10 cellular contexts compared by ENCODE assay signal in the genomic region with DNA sequence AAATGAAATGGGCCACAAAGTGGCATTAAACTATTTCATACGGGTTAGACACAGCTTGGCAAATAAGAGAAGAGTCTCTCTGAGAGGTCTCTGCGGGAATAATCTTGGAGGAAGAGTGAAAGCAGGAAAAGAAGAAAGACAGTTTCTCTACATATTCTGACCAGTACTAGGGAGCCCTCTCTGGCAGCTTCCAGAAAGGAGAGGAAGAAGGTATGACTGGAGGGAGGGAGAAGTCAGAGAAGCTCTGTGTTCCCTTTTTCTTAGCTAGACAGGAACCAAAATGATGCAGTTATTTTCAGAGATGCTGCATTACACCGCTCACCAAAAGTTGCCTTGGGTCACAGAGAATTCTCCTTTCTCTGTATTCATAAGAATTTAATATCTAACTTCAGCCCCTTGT.
DNase-seq lines count a peak whose midpoint lies in the region; ATAC-seq and TF ChIP-seq lines count a peak whose summit lies in the region.
"Had no signal": no experiment of that assay in that cellular context is flagged by ENCODE, and none has a peak within 500 bp of the region (broad histone marks: within the 10 kb centered on the region; RNA-seq: fewer than 3 reads in every experiment).

No MANE protein-coding gene starts in this region.

- H3K27me3 Mint-ChIP-seq in GM23338 (ENCODE audit: insufficient read depth, low read depth, poor library complexity) = no peaks in the 10 kb centered on the region
- H3K27me3 Mint-ChIP-seq in WTC11 (ENCODE audit: low read depth) = no peaks in the 10 kb centered on the region; the same call in 1 of the 2 replicates
- no peaks in the 10 kb centered on the region for H3K27me3 Mint-ChIP-seq in CD8-positive, alpha-beta T cell (ENCODE audit: low read depth)

- 0 out of 2 replicates have a peak, but pooled peaks cover 9% of the 10 kb centered on the region for H3K9me2 ChIP-seq in GM23338 (ENCODE audit: insufficient read depth)

- no peaks in the 10 kb centered on the region for H3K36me3 ChIP-seq in GM23338 (ENCODE audit: insufficient read depth)
- H3K36me3 ChIP-seq in CD8-positive, alpha-beta T cell (ENCODE audit: insufficient read depth, low read length) = no peaks in the 10 kb centered on the region

- H3K4me2 ChIP-seq in GM23338 = no peak overlapping the region
- H3K4me2 ChIP-seq: A549 had no signal

- H3K9me3 ChIP-seq in CD8-positive, alpha-beta T cell (ENCODE audit: low read length) = no peaks in the 10 kb centered on the region
- H3K9me3 ChIP-seq: A549 had no signal

- no peaks in the 10 kb centered on the region for H3K27me3 ChIP-seq in GM23338 (ENCODE audit: insufficient read depth)
- no peaks in the 10 kb centered on the region for H3K27me3 ChIP-seq in CD8-positive, alpha-beta T cell (ENCODE audit: insufficient read depth, low read length)

- H2AFZ ChIP-seq in GM23338 = 0 out of 2 replicates have a peak overlapping the region, but pooled peaks have one; percentile 57

- H3K36me3 Mint-ChIP-seq in GM23338 (ENCODE audit: low read depth) (no peaks in the 10 kb centered on the region), WTC11 (no peaks in the 10 kb centered on the region)
- H3K36me3 Mint-ChIP-seq in CD8-positive, alpha-beta T cell = no peaks in the 10 kb centered on the region

- H3K4me3 ChIP-seq in GM23338 = no peak overlapping the region
- no peak overlapping the region for H3K4me3 ChIP-seq in CD8-positive, alpha-beta T cell (ENCODE audit: low read depth, low read length)
- H3K4me3 ChIP-seq: A549 had no signal

- intact Hi-C loops in CD8-positive, alpha-beta T cell (cut with DNase I, micrococcal nuclease) = no loop called here

- peak; percentile 60 for ATAC-seq in GM23338
- peak; percentile 72 for ATAC-seq in WTC11
- no peak for ATAC-seq in CD8-positive, alpha-beta T cell
- ATAC-seq in HG03159 (IDR thresholded peaks at IDR 0.05; ENCODE audit: unreplicated experiment) = no peak
- ATAC-seq in HG03097 (IDR thresholded peaks at IDR 0.05; ENCODE audit: low FRiP score, unreplicated experiment) = no peak

- H3K79me2 ChIP-seq in GM23338 (replicated peaks; ENCODE audit: insufficient read depth) = no peaks in the 10 kb centered on the region

- H3K27ac Mint-ChIP-seq in GM23338 (no peak overlapping the region), WTC11 (no peak overlapping the region)
- H3K27ac Mint-ChIP-seq in CD8-positive, alpha-beta T cell = no peak overlapping the region

- no peak overlapping the region for H3K4me3 Mint-ChIP-seq in GM23338
- H3K4me3 Mint-ChIP-seq in WTC11 = no peak overlapping the region
- no peak overlapping the region for H3K4me3 Mint-ChIP-seq in CD8-positive, alpha-beta T cell

- peaks cover 4% of the 10 kb centered on the region; the same call in 1 of the 3 replicates for H3K4me1 Mint-ChIP-seq in GM23338
- peaks cover 3% of the 10 kb centered on the region; the same call in 1 of the 2 replicates for H3K4me1 Mint-ChIP-seq in WTC11
- H3K4me1 Mint-ChIP-seq in CD8-positive, alpha-beta T cell (ENCODE audit: low read depth) = no peaks in the 10 kb centered on the region

- no peaks in the 10 kb centered on the region for H3K4me1 ChIP-seq in GM23338 (ENCODE audit: insufficient read depth)
- no peaks in the 10 kb centered on the region for H3K4me1 ChIP-seq in CD8-positive, alpha-beta T cell (ENCODE audit: insufficient read depth, low read length)
- H3K4me1 ChIP-seq: A549 had no signal

- no peaks in the 10 kb centered on the region for H3F3A ChIP-seq in GM23338 (replicated peaks; ENCODE audit: low read depth)

- TF ChIP-seq CTCF in GM23338 (conservative IDR thresholded peaks at IDR 0.05; ENCODE audit: low read depth in 2 of 2) (peak in 1 of 2 experiments; percentile 32; a peak in 2 of 4 replicates), WTC11 (IDR thresholded peaks at IDR 0.05) (no peak)
- no peak for TF ChIP-seq CTCF in CD8-positive, alpha-beta T cell (IDR thresholded peaks at IDR 0.05)

- H3K27ac ChIP-seq in GM23338 (ENCODE audit: low read depth) = no peak overlapping the region
- no peak overlapping the region for H3K27ac ChIP-seq in CD8-positive, alpha-beta T cell (ENCODE audit: low read depth, low read length)
- H3K27ac ChIP-seq: A549 had no signal

- CTCF ChIA-PET in WTC11 (lab: Charles Lee) = interaction anchor here (0.7 to 1.8 kb wide), 5 partner anchors 10 to 412 kb away, joined by 3 to 5 read pairs (median 4); no protein-coding TSS in a partner anchor
- CTCF ChIA-PET in CD8-positive, alpha-beta T cell (lab: Charles Lee) = no interaction called here

- peak; percentile 22 for DNase-seq in GM23338 (ENCODE audit: low spot score)
- DNase-seq in LHCN-M2 (ENCODE audit: low read depth) = peak; percentile 25
- no peak for DNase-seq in WTC11 (ENCODE audit: low spot score)
- DNase-seq in iPS-NIHi7 (ENCODE audit: extremely low spot score) = peak; percentile 11
- no peak for DNase-seq in CD8-positive, alpha-beta T cell
- DNase-seq in SIG-M5 (lab: John Stamatoyannopoulos, UW) = no peak
- DNase-seq: GF-D8 had no signal

- no peaks in the 10 kb centered on the region for H4K20me1 ChIP-seq in GM23338 (replicated peaks; ENCODE audit: insufficient read depth)

- H3K9me3 Mint-ChIP-seq in GM23338 (no peaks in the 10 kb centered on the region; the same call in 2 of the 3 replicates), WTC11 (no peaks in the 10 kb centered on the region)
- H3K9me3 Mint-ChIP-seq in CD8-positive, alpha-beta T cell = peaks cover 5% of the 10 kb centered on the region

- POLR2A ChIA-PET in WTC11 (lab: Charles Lee) = no interaction called here
- POLR2A ChIA-PET in CD8-positive, alpha-beta T cell (lab: Charles Lee) = no interaction called here

TF ChIP-seq in GM23338, 12 proteins besides CTCF, POLR2A, EP300 and RAD21 (continues in another document):
- TF ChIP-seq STAT1 (IDR thresholded peaks at IDR 0.05; ENCODE audit: unreplicated experiment) (no peak), CREB1 (CRISPR knock-in tag; IDR thresholded peaks at IDR 0.05; ENCODE audit: low read depth) (no peak)

TF ChIP-seq in WTC11, 78 proteins besides CTCF, POLR2A, EP300 and RAD21 (continues in another document):
- TF ChIP-seq, protein P1, sequence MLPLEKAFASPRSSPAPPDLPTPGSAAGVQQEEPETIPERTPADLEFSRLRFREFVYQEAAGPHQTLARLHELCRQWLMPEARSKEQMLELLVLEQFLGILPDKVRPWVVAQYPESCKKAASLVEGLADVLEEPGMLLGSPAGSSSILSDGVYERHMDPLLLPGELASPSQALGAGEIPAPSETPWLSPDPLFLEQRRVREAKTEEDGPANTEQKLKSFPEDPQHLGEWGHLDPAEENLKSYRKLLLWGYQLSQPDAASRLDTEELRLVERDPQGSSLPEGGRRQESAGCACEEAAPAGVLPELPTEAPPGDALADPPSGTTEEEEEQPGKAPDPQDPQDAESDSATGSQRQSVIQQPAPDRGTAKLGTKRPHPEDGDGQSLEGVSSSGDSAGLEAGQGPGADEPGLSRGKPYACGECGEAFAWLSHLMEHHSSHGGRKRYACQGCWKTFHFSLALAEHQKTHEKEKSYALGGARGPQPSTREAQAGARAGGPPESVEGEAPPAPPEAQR (CRISPR knock-in tag; IDR thresholded peaks at IDR 0.05) = no peak
- no peak for TF ChIP-seq NFE2L1 (CRISPR knock-in tag; IDR thresholded peaks at IDR 0.05)
- no peak for TF ChIP-seq EMX1 (CRISPR knock-in tag; IDR thresholded peaks at IDR 0.05)
- TF ChIP-seq JAZF1 (CRISPR knock-in tag; IDR thresholded peaks at IDR 0.05) = no peak
- TF ChIP-seq NFYB (CRISPR knock-in tag; conservative IDR thresholded peaks at IDR 0.05; ENCODE audit: low read depth) = no peak
- no peak for TF ChIP-seq ATF3 (CRISPR knock-in tag; conservative IDR thresholded peaks at IDR 0.05)
- TF ChIP-seq, protein P2, sequence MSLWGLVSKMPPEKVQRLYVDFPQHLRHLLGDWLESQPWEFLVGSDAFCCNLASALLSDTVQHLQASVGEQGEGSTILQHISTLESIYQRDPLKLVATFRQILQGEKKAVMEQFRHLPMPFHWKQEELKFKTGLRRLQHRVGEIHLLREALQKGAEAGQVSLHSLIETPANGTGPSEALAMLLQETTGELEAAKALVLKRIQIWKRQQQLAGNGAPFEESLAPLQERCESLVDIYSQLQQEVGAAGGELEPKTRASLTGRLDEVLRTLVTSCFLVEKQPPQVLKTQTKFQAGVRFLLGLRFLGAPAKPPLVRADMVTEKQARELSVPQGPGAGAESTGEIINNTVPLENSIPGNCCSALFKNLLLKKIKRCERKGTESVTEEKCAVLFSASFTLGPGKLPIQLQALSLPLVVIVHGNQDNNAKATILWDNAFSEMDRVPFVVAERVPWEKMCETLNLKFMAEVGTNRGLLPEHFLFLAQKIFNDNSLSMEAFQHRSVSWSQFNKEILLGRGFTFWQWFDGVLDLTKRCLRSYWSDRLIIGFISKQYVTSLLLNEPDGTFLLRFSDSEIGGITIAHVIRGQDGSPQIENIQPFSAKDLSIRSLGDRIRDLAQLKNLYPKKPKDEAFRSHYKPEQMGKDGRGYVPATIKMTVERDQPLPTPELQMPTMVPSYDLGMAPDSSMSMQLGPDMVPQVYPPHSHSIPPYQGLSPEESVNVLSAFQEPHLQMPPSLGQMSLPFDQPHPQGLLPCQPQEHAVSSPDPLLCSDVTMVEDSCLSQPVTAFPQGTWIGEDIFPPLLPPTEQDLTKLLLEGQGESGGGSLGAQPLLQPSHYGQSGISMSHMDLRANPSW (CRISPR knock-in tag; conservative IDR thresholded peaks at IDR 0.05; ENCODE audit: low read depth) = no peak
- TF ChIP-seq ZNF138 (CRISPR knock-in tag; conservative IDR thresholded peaks at IDR 0.05) = no peak

Comparison
In these comparisons a context has a peak if more than half of its experiments do, and no peak if none do; other contexts are left out.
1. ATAC-seq: peak in GM23338 (single experiment) and WTC11 (single experiment); none in CD8-positive, alpha-beta T cell (single experiment), HG03159 (single experiment) and HG03097 (single experiment).
2. DNase-seq: peak in GM23338 (single experiment), LHCN-M2 (single experiment) and iPS-NIHi7 (single experiment); none in WTC11 (single experiment), CD8-positive, alpha-beta T cell (0 of 7) and SIG-M5 (single experiment).